Comparison of ENCODE assay signal across 15 cellular contexts in the genomic region with DNA sequence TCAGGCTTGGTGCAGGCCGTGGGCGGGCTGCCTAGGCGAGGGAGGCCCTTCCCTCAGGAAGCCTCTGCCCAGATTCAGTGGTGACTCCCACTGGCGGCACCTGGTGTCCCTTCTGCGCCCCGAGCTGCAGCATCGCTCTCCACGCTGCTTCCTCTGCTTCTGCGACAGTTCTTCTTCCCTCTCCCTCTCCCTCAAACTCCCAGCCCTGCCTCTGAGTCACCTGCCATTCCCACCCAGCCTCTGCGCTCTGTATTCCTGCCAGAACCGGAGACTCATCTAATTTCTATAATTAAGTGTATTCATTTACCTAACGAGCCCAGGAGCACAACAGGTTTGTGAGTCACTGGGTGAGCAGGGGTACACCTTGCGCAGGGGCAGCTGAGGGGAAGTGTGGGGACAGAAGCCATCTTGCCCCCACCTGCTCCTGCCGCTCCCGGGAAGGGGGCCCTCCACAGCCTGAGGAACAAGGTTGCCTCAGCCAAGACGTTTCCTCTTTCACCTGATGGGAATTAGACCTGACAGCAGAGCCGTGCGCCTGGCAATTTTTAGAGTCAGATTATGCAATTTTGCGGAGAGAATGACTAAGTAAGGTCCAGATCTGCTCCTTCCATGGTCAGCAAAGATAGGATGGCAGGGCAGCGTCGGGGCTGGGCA. TPM values are rescaled to one million over a fixed set of nuclear protein-coding genes. Genes with fewer than 3 reads are reported as not detected.
A peak's percentile ranks its signal among the peaks of the same experiment; 100 is the strongest.
DNase-seq lines count a peak whose midpoint lies in the region; ATAC-seq and TF ChIP-seq lines count a peak whose summit lies in the region.
"Had no signal": no experiment of that assay in that cellular context is flagged by ENCODE, and none has a peak within 500 bp of the region (broad histone marks: within the 10 kb centered on the region; RNA-seq: fewer than 3 reads in every experiment).

No MANE protein-coding gene starts in this region.

- H3K27me3 Mint-ChIP-seq in H9 (ENCODE audit: low read depth) = no peaks in the 10 kb centered on the region

- CTCF ChIA-PET in SK-N-SH (lab: Yijun Ruan, JAX) = interaction anchor here (0.7 to 3.8 kb wide), 4 partner anchors 13 to 83 kb away, joined by 3 to 31 read pairs (median 8); a partner anchor contains a TSS

- DNase-seq in H9 (peak; percentile 45), SK-N-SH (peak; percentile 43), epithelial cell of esophagus (ENCODE audit: low read depth) (peak; percentile 92), posterior cingulate gyrus (peak in 8 of 10 donors; percentile 45 to 94 (median 69)), LoVo (ENCODE audit: low spot score) (no peak), cortex of kidney (lab: John Stamatoyannopoulos, UW) (no peak)
- DNase-seq: activated CD4-positive, alpha-beta T cell treated with anti-CD3 and anti-CD28 coated beads for 48 hours; heart right ventricle; left lung; NCI-H446 treated with DMSO at 0.1 percent for 48 hours had no signal

- intact Hi-C loops in posterior cingulate gyrus (cut with DNase I) = no loop called here

- H3K79me1 ChIP-seq in H9 (ENCODE audit: insufficient read depth, low read depth, low read length, poor library complexity, severe bottlenecking) = no peaks in the 10 kb centered on the region

- no peak overlapping the region for H3K56ac ChIP-seq in H9 (ENCODE audit: insufficient read length, low read depth, low read length)

- H3F3A ChIP-seq in SK-N-SH (replicated peaks; ENCODE audit: insufficient read depth) = no peaks in the 10 kb centered on the region

- H4K8ac ChIP-seq in H9 (replicated peaks; ENCODE audit: insufficient read length, low read depth, low read length) = no peak overlapping the region

- POLR2A ChIA-PET in SK-N-SH (lab: Yijun Ruan, JAX) = interaction anchor here (0.5 kb wide), 1 partner anchor 729 kb away, joined by 3 read pairs; no protein-coding TSS in a partner anchor

- no peak overlapping the region for H3K18ac ChIP-seq in H9 (ENCODE audit: insufficient read length, low read depth, low read length)

- H3K36me3 Mint-ChIP-seq in H9 (ENCODE audit: insufficient read depth in 1 of 3, low read depth in 3 of 3) = peaks cover 0 to 5% (median 0%) of the 10 kb centered on the region in 3 experiments; a peak in 2 of 7 replicates

- H3K9ac ChIP-seq in H9 (ENCODE audit: extremely low read depth, insufficient read length, low read length) (no peak overlapping the region), SK-N-SH (no peak overlapping the region)

- no peak overlapping the region for H4K5ac ChIP-seq in H9 (ENCODE audit: insufficient read length, low read depth, low read length)

- H2AFZ ChIP-seq in H9 (ENCODE audit: low read length) (no peak overlapping the region), SK-N-SH (ENCODE audit: low read depth) (no peak overlapping the region)

- H3K9me3 ChIP-seq in H9 (ENCODE audit: control insufficient read depth, low read depth, low read length) = peaks cover 7% of the 10 kb centered on the region
- H3K9me3 ChIP-seq in SK-N-SH = no peaks in the 10 kb centered on the region
- H3K9me3 ChIP-seq: BLaER1 treated with 17β-estradiol and CSF1 and Interleukin-3, amounts not matched to agents 10 nM and 100 nM; HAP-1; left lung had no signal

- H2BK20ac ChIP-seq in H9 (ENCODE audit: low read depth, low read length, poor library complexity, severe bottlenecking) = no peak overlapping the region

- no CpG with 5 or more reads among the region's 21 CpGs for WGBS in H9 (ENCODE audit: extremely low coverage, insufficient read length, low lambda C conversion rate)
- WGBS in SK-N-SH (ENCODE audit: low lambda C conversion rate) = 50% methylated on average over 17 of the region's 21 CpGs

- no peak overlapping the region for H3T11ph ChIP-seq in H9 (ENCODE audit: low read length)

- no peak overlapping the region for H3K23ac ChIP-seq in H9 (ENCODE audit: insufficient read length, low read depth, low read length)

- H3K79me2 ChIP-seq in H9 (ENCODE audit: insufficient read depth, low read length) (no peaks in the 10 kb centered on the region), SK-N-SH (ENCODE audit: insufficient read depth) (no peaks in the 10 kb centered on the region)

- no peak overlapping the region for H2AK5ac ChIP-seq in H9 (ENCODE audit: insufficient read length, low read length)

- no peak for ATAC-seq in HG02870 (IDR thresholded peaks at IDR 0.05; ENCODE audit: unreplicated experiment)
- ATAC-seq in GM21447 (IDR thresholded peaks at IDR 0.05; ENCODE audit: unreplicated experiment) = no peak
- ATAC-seq: heart right ventricle, left lung had no signal

- H3K14ac ChIP-seq in H9 (ENCODE audit: insufficient read depth, low read length) = no peak overlapping the region; the same call in 1 of the 2 replicates

- no peak for TF ChIP-seq RAD21 in SK-N-SH (IDR thresholded peaks at IDR 0.05; ENCODE audit: low read length)

- TF ChIP-seq CTCF in H9 (conservative IDR thresholded peaks at IDR 0.05) (no peak), SK-N-SH (IDR thresholded peaks at IDR 0.05) (no peak), epithelial cell of esophagus (IDR thresholded peaks at IDR 0.05; ENCODE audit: insufficient read depth, low read depth, low read length, missing control alignments) (no peak)

- H3K4me3 ChIP-seq in SK-N-SH (ENCODE audit: low read depth in 2 of 2, low read length in 1 of 2) (no peak overlapping the region), epithelial cell of esophagus (ENCODE audit: low read length) (no peak overlapping the region)
- H3K4me3 ChIP-seq: BLaER1 treated with 17β-estradiol and CSF1 and Interleukin-3, amounts not matched to agents 10 nM and 100 nM; HAP-1; heart right ventricle; left lung had no signal

- TF ChIP-seq EP300 in SK-N-SH (IDR thresholded peaks at IDR 0.05; ENCODE audit: borderline replicate concordance in 1 of 2, low read depth in 1 of 2, low read length in 1 of 2) = peak in 1 of 2 experiments; percentile 37; a peak in 1 of 4 replicates

- no peak overlapping the region for H2BK120ac ChIP-seq in H9 (ENCODE audit: low read depth, low read length, poor library complexity, severe bottlenecking)

- no peak overlapping the region for H3K4ac ChIP-seq in H9 (ENCODE audit: low read depth, low read length)

- no peaks in the 10 kb centered on the region for H4K20me1 ChIP-seq in H9 (ENCODE audit: control insufficient read depth, insufficient read depth, insufficient read length)
- H4K20me1 ChIP-seq in SK-N-SH (ENCODE audit: insufficient read depth) = no peaks in the 10 kb centered on the region

- no peaks in the 10 kb centered on the region for H3K4me1 ChIP-seq in H9 (ENCODE audit: insufficient read depth, low read length)
- H3K4me1 ChIP-seq in SK-N-SH (ENCODE audit: control insufficient read depth in 1 of 2, insufficient read depth in 2 of 2, low read depth in 1 of 2, low read length in 1 of 2) = peaks cover 0 to 47% of the 10 kb centered on the region in 2 experiments; a peak in 1 of 4 replicates
- H3K4me1 ChIP-seq: HAP-1, left lung had no signal

- no peaks in the 10 kb centered on the region for H3K23me2 ChIP-seq in H9 (ENCODE audit: insufficient read length, low read depth, low read length, poor library complexity, severe bottlenecking)

- H3K9me3 Mint-ChIP-seq in H9 = no peaks in the 10 kb centered on the region; a peak in 1 of 5 replicates
- H3K9me3 Mint-ChIP-seq: activated T-helper 2 cell treated with anti-CD3 and anti-CD28 coated beads, Interferon-gamma antibody, Interleukin-2, Interleukin-4, amounts not matched to agents 10 μg/mL and 5 μg/mL and 100 μg/mL, durations not matched to agents 14 hours and 24 hours and 36 hours had no signal

- H3K27me3 ChIP-seq in H9 (ENCODE audit: insufficient read depth, low read length) (no peaks in the 10 kb centered on the region), SK-N-SH (ENCODE audit: insufficient read depth) (no peaks in the 10 kb centered on the region)
- H3K27me3 ChIP-seq: BLaER1 treated with 17β-estradiol and CSF1 and Interleukin-3, amounts not matched to agents 10 nM and 100 nM; heart right ventricle; left lung had no signal

- peak overlapping the region; percentile 15 to 78 (median 64); a peak in 4 of 7 replicates for H3K27ac Mint-ChIP-seq in H9
- H3K27ac Mint-ChIP-seq: activated T-helper 2 cell treated with anti-CD3 and anti-CD28 coated beads, Interferon-gamma antibody, Interleukin-2, Interleukin-4, amounts not matched to agents 10 μg/mL and 5 μg/mL and 100 μg/mL, durations not matched to agents 14 hours and 24 hours and 36 hours had no signal

- no peak overlapping the region for H2BK12ac ChIP-seq in H9 (ENCODE audit: insufficient read length, low read depth, low read length)

- peaks cover 17 to 20% of the 10 kb centered on the region in 2 experiments for H3K4me1 Mint-ChIP-seq in H9

- H3K27ac ChIP-seq in H9 (ENCODE audit: insufficient read length, low read depth, low read length) (no peak overlapping the region), SK-N-SH (ENCODE audit: low read depth in 2 of 2, low read length in 1 of 2) (no peak overlapping the region)
- H3K27ac ChIP-seq: BLaER1 treated with 17β-estradiol and CSF1 and Interleukin-3, amounts not matched to agents 10 nM and 100 nM; heart right ventricle; left lung had no signal

- H3K4me3 Mint-ChIP-seq in H9 = no peak overlapping the region; a peak in 1 of 5 replicates

- no peak overlapping the region for H2BK5ac ChIP-seq in H9 (ENCODE audit: insufficient read length, low read length)

- no peaks in the 10 kb centered on the region for H3K36me3 ChIP-seq in SK-N-SH (replicated peaks in 1 of 2; ENCODE audit: control insufficient read depth in 1 of 2, insufficient read depth in 2 of 2, low read length in 1 of 2)
- H3K36me3 ChIP-seq: HAP-1 had no signal

- H3K4me2 ChIP-seq in H9 (ENCODE audit: insufficient read depth, insufficient read length, low read length) (no peak overlapping the region), SK-N-SH (0 out of 2 replicates have a peak overlapping the region, but pooled peaks have one; percentile 33)

- no peak overlapping the region for H2BK15ac ChIP-seq in H9 (ENCODE audit: low read depth, low read length)

- H4K91ac ChIP-seq in H9 (ENCODE audit: insufficient read length, low read depth, low read length) = no peak overlapping the region

- H3K9me2 ChIP-seq in SK-N-SH = no peaks in the 10 kb centered on the region

TF ChIP-seq in SK-N-SH, 30 proteins besides CTCF, POLR2A, EP300 and RAD21 (continues in another document):
- TF ChIP-seq TCF12 (IDR thresholded peaks at IDR 0.05) (peak; percentile 83), SIN3A (IDR thresholded peaks at IDR 0.05; ENCODE audit: borderline replicate concordance, low read depth, low read length) (0 out of 2 replicates have a peak, but pooled peaks have one; percentile 27), MEF2A (IDR thresholded peaks at IDR 0.05; ENCODE audit: borderline replicate concordance, low read depth) (peak; percentile 45; the same call in 1 of the 2 replicates)
- TF ChIP-seq, protein P1, sequence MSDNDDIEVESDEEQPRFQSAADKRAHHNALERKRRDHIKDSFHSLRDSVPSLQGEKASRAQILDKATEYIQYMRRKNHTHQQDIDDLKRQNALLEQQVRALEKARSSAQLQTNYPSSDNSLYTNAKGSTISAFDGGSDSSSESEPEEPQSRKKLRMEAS (IDR thresholded peaks at IDR 0.05; ENCODE audit: low read depth) = 0 out of 2 replicates have a peak, but pooled peaks have one; percentile 27

RNA-seq across cellular contexts. Expression of a gene that starts 19.4 kb away (rescaled TPM):
- total RNA-seq in H9 (2021) = 8.4 and 8.9 TPM in 2 replicates
- polyA plus RNA-seq in SK-N-SH (2012; rRNA removed) = 0.37 and 0.51 TPM in 2 replicates
- 0.21 and 0.35 TPM in 2 replicates for polyA plus RNA-seq in SK-N-SH (2012; cell fraction: cytosol; rRNA removed)
- 1.2 and 1.6 TPM in 2 replicates for polyA plus RNA-seq in SK-N-SH (2012; cell fraction: nucleus; rRNA removed)

Comparison
In these comparisons a context has a peak if more than half of its experiments do, and no peak if none do; other contexts are left out.
1. DNase-seq: peak in H9 (single experiment), SK-N-SH (single experiment), epithelial cell of esophagus (single experiment) and posterior cingulate gyrus (8 of 10); none in LoVo (single experiment) and cortex of kidney (single experiment).